Comparison of ENCODE assay signal across 19 cellular contexts in genomic region chr2:109201465-109202420, GRCh38.
DNase-seq lines count a peak whose midpoint lies in the region; ATAC-seq and TF ChIP-seq lines count a peak whose summit lies in the region.
"Had no signal": no experiment of that assay in that cellular context is flagged by ENCODE, and none has a peak within 500 bp of the region (broad histone marks: within the 10 kb centered on the region; RNA-seq: fewer than 3 reads in every experiment).

No MANE protein-coding gene starts in this region.

- H3K9ac ChIP-seq in Karpas-422 (ENCODE audit: low read length): no peak overlapping the region

- no peaks in the 10 kb centered on the region for H3K9me3 ChIP-seq in WERI-Rb-1 (ENCODE audit: severe bottlenecking)
- no peaks in the 10 kb centered on the region for H3K9me3 ChIP-seq in Karpas-422 (ENCODE audit: low read length)
- H3K9me3 ChIP-seq: tibial nerve had no signal

- H3K36me3 ChIP-seq in WERI-Rb-1: no peaks in the 10 kb centered on the region
- H3K36me3 ChIP-seq in Karpas-422 (ENCODE audit: insufficient read depth, low read length): no peaks in the 10 kb centered on the region
- H3K36me3 ChIP-seq: tibial nerve had no signal

- H3K27ac ChIP-seq in WERI-Rb-1 (no peak overlapping the region), Karpas-422 (ENCODE audit: low read length) (no peak overlapping the region)
- H3K27ac ChIP-seq: foreskin keratinocyte, tibial nerve had no signal

- no peaks in the 10 kb centered on the region for H3K9me2 ChIP-seq in Karpas-422 (replicated peaks; ENCODE audit: insufficient read depth, low read length)

- H3K4me3 Mint-ChIP-seq in HFFc6: peak overlapping the region; percentile 56
- H3K4me3 Mint-ChIP-seq in stimulated activated naive B cell treated with anti-CD40 and anti-IgM and Interleukin-4, amounts not matched to agents 10 μg/mL and 1 μg/mL and 100 μg/mL, for 72 hours: no peak overlapping the region
- no peak overlapping the region for H3K4me3 Mint-ChIP-seq in MCF 10A (ENCODE audit: unreplicated experiment)
- H3K4me3 Mint-ChIP-seq: stimulated activated memory B cell treated with anti-CD40 and anti-IgM and Interleukin-4, amounts not matched to agents 10 μg/mL and 1 μg/mL and 100 μg/mL, for 72 hours had no signal

- H3K79me2 ChIP-seq in Karpas-422 (ENCODE audit: low read length): no peaks in the 10 kb centered on the region

- H4K20me1 ChIP-seq in Karpas-422 (ENCODE audit: insufficient read depth, low read depth, low read length): no peaks in the 10 kb centered on the region

- H3K4me1 Mint-ChIP-seq in HFFc6 (ENCODE audit: low read depth) (peaks cover 12% of the 10 kb centered on the region), MCF 10A (ENCODE audit: insufficient read depth, unreplicated experiment) (peaks cover 1% of the 10 kb centered on the region)
- peaks cover 0 to 2% of the 10 kb centered on the region in 2 donors for H3K4me1 Mint-ChIP-seq in stimulated activated naive B cell treated with anti-CD40 and anti-IgM and Interleukin-4, amounts not matched to agents 10 μg/mL and 1 μg/mL and 100 μg/mL, for 72 hours
- H3K4me1 Mint-ChIP-seq: stimulated activated memory B cell treated with anti-CD40 and anti-IgM and Interleukin-4, amounts not matched to agents 10 μg/mL and 1 μg/mL and 100 μg/mL, for 72 hours had no signal

- H2AFZ ChIP-seq in Karpas-422 (ENCODE audit: low read length): no peak overlapping the region

- H3K27me3 ChIP-seq in WERI-Rb-1 (ENCODE audit: insufficient read depth, low read depth, severe bottlenecking) (no peaks in the 10 kb centered on the region), Karpas-422 (ENCODE audit: low read length) (no peaks in the 10 kb centered on the region)
- H3K27me3 ChIP-seq: tibial nerve had no signal

- H3K36me3 Mint-ChIP-seq in HFFc6 (ENCODE audit: low read depth) (no peaks in the 10 kb centered on the region), MCF 10A (ENCODE audit: insufficient read depth, unreplicated experiment) (peaks cover 13% of the 10 kb centered on the region)
- H3K36me3 Mint-ChIP-seq in stimulated activated naive B cell treated with anti-CD40 and anti-IgM and Interleukin-4, amounts not matched to agents 10 μg/mL and 1 μg/mL and 100 μg/mL, for 72 hours: no peaks in the 10 kb centered on the region
- H3K36me3 Mint-ChIP-seq: naive B cell; stimulated activated memory B cell treated with anti-CD40 and anti-IgM and Interleukin-4, amounts not matched to agents 10 μg/mL and 1 μg/mL and 100 μg/mL, for 72 hours had no signal

- no peak overlapping the region for H3K4me2 ChIP-seq in Karpas-422 (ENCODE audit: low read depth, low read length, poor library complexity, severe bottlenecking)

- TF ChIP-seq CTCF in HFFc6 (IDR thresholded peaks at IDR 0.05): no peak
- no peak for TF ChIP-seq CTCF in WERI-Rb-1 (IDR thresholded peaks at IDR 0.05; ENCODE audit: low read depth, low read length)
- no peak for TF ChIP-seq CTCF in omental fat pad (IDR thresholded peaks at IDR 0.05)
- no peak for TF ChIP-seq CTCF in MCF 10A (IDR thresholded peaks at IDR 0.05; ENCODE audit: unreplicated experiment)

- no peak overlapping the region for H3K27ac Mint-ChIP-seq in HFFc6
- peak overlapping the region; percentile 61 for H3K27ac Mint-ChIP-seq in stimulated activated naive B cell treated with anti-CD40 and anti-IgM and Interleukin-4, amounts not matched to agents 10 μg/mL and 1 μg/mL and 100 μg/mL, for 72 hours
- H3K27ac Mint-ChIP-seq in MCF 10A (ENCODE audit: low read depth, unreplicated experiment): no peak overlapping the region
- H3K27ac Mint-ChIP-seq: stimulated activated memory B cell treated with anti-CD40 and anti-IgM and Interleukin-4, amounts not matched to agents 10 μg/mL and 1 μg/mL and 100 μg/mL, for 72 hours had no signal

- no peak for DNase-seq in HFFc6
- peak; percentile 20 for DNase-seq in WERI-Rb-1
- DNase-seq in left ventricle myocardium superior: no peak
- DNase-seq in stimulated activated naive B cell treated with anti-CD40 and anti-IgM and Interleukin-4, amounts not matched to agents 10 μg/mL and 1 μg/mL and 100 μg/mL, for 72 hours: no peak
- no peak for DNase-seq in omental fat pad (ENCODE audit: low spot score)
- no peak for DNase-seq in D341Med (ENCODE audit: low spot score)
- no peak for DNase-seq in MCF 10A (ENCODE audit: unreplicated experiment)
- no peak for DNase-seq in Karpas-422
- DNase-seq: activated CD4-positive, CD25-positive, alpha-beta regulatory T cell; DMS79 treated with DMSO at 0.1 percent for 48 hours; foreskin keratinocyte; GOT3; KBM-7; naive B cell; NCI-H1092; NCI-H2227 treated with DMSO at 0.1 percent for 48 hours; T-helper 2 cell had no signal

- H3K27me3 Mint-ChIP-seq in HFFc6 (ENCODE audit: insufficient read depth) (peaks cover 24% of the 10 kb centered on the region), MCF 10A (ENCODE audit: insufficient read depth, unreplicated experiment) (no peaks in the 10 kb centered on the region)
- H3K27me3 Mint-ChIP-seq in stimulated activated naive B cell treated with anti-CD40 and anti-IgM and Interleukin-4, amounts not matched to agents 10 μg/mL and 1 μg/mL and 100 μg/mL, for 72 hours: no peaks in the 10 kb centered on the region
- H3K27me3 Mint-ChIP-seq: naive B cell had no signal

- ATAC-seq in left ventricle myocardium superior (peak; percentile 71), omental fat pad (ENCODE audit: low FRiP score) (no peak)
- no peak for ATAC-seq in stimulated activated naive B cell treated with anti-CD40 and anti-IgM and Interleukin-4, amounts not matched to agents 10 μg/mL and 1 μg/mL and 100 μg/mL, for 72 hours (replicated peaks)
- ATAC-seq: foreskin keratinocyte; stimulated activated memory B cell treated with anti-CD40 and anti-IgM and Interleukin-4, amounts not matched to agents 10 μg/mL and 1 μg/mL and 100 μg/mL, for 72 hours had no signal

- H3K9me3 Mint-ChIP-seq in HFFc6 (no peaks in the 10 kb centered on the region), MCF 10A (ENCODE audit: unreplicated experiment) (no peaks in the 10 kb centered on the region)
- no peaks in the 10 kb centered on the region for H3K9me3 Mint-ChIP-seq in stimulated activated naive B cell treated with anti-CD40 and anti-IgM and Interleukin-4, amounts not matched to agents 10 μg/mL and 1 μg/mL and 100 μg/mL, for 72 hours
- H3K9me3 Mint-ChIP-seq: naive B cell had no signal

- POLR2A ChIA-PET in MCF 10A (lab: Yijun Ruan, JAX): interaction anchor here (0.5 kb wide), 1 partner anchor 8 kb away, joined by 3 read pairs; no protein-coding TSS in a partner anchor

- no TSS peak for BruUV-seq in MCF 10A (replicated peaks; lab: Mats Ljungman, UMichigan)

- H3K4me3 ChIP-seq in WERI-Rb-1 (ENCODE audit: low read depth, low read length) (no peak overlapping the region), Karpas-422 (ENCODE audit: low read length) (no peak overlapping the region)
- H3K4me3 ChIP-seq: tibial nerve had no signal

- intact Hi-C loops in left ventricle myocardium superior (cut with micrococcal nuclease) (no loop called here), MCF 10A (cut with micrococcal nuclease) (no loop called here)

- H3K4me1 ChIP-seq in Karpas-422 (ENCODE audit: low read length): peaks cover 69% of the 10 kb centered on the region
- H3K4me1 ChIP-seq: foreskin keratinocyte had no signal

- CTCF ChIA-PET in MCF 10A (lab: Yijun Ruan, JAX): interaction anchor here (0.7 kb wide), 1 partner anchor 57 kb away, joined by 3 read pairs; no protein-coding TSS in a partner anchor
